1 cellular context compared by ENCODE assay signal in the genomic region with DNA sequence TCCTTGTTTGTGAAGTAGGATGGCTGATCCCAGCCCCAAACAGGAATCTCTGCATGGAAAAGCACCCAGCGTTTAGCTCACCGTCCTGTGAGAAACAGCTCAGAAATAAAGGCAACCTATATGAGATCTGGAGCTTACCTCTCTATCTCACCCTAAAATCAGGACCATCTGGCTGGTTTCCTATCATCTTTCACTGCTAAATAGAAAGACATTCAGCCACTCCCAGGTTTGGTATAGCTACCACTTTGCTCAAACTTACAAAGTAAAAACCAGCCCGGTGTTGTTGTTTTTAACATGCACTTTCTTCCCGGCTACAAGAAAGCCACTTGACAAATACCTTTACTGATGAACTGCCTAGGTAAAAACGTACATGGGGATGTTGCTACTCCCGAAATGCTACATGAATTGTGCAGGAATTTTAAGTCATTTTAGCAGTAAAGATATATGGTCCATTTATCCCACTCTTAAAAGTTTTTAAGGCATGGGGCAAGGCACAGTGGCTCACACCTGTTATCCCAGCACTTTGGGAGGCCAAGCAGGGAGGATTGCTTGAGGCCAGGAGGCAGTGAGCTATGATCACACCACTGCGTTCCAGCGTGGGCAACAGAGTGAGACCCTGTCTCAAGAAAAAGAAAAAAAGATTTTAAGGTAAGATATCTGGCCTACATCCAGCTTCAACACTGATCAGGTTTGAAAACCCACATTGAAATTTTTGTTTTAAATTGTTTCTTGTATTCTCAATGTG.
TF ChIP-seq lines count a peak whose summit lies in the region.

No MANE protein-coding gene starts in this region.

TF ChIP-seq in IMR-90, 13 proteins besides CTCF, POLR2A, EP300 and RAD21:
- TF ChIP-seq MXI1 (IDR thresholded peaks at IDR 0.05; ENCODE audit: borderline replicate concordance, low read depth, low read length) (no peak), RFX5 (IDR thresholded peaks at IDR 0.05; ENCODE audit: low read depth, low read length) (no peak), MAZ (IDR thresholded peaks at IDR 0.05; ENCODE audit: borderline replicate concordance, low read depth, low read length) (no peak), USF2 (IDR thresholded peaks at IDR 0.05; ENCODE audit: low read depth, low read length) (no peak), MAFK (IDR thresholded peaks at IDR 0.05; ENCODE audit: low read depth, low read length) (no peak), CEBPB (IDR thresholded peaks at IDR 0.05; ENCODE audit: low read depth, low read length) (no peak), ELK1 (IDR thresholded peaks at IDR 0.05; ENCODE audit: borderline replicate concordance, low read depth, low read length) (no peak), CHD1 (IDR thresholded peaks at IDR 0.05; ENCODE audit: low read depth, low read length) (no peak), BHLHE40 (IDR thresholded peaks at IDR 0.05; ENCODE audit: low read depth, low read length) (no peak), FOS (IDR thresholded peaks at IDR 0.05; ENCODE audit: low read depth, low read length) (no peak), SMC3 (IDR thresholded peaks at IDR 0.05; ENCODE audit: low read depth, low read length) (no peak), RCOR1 (IDR thresholded peaks at IDR 0.05; ENCODE audit: insufficient replicate concordance, low read length) (no peak), NFE2L2 (IDR thresholded peaks at IDR 0.05; ENCODE audit: low read depth, low read length) (no peak)
